20 cellular contexts compared by ENCODE assay signal in the genomic region with DNA sequence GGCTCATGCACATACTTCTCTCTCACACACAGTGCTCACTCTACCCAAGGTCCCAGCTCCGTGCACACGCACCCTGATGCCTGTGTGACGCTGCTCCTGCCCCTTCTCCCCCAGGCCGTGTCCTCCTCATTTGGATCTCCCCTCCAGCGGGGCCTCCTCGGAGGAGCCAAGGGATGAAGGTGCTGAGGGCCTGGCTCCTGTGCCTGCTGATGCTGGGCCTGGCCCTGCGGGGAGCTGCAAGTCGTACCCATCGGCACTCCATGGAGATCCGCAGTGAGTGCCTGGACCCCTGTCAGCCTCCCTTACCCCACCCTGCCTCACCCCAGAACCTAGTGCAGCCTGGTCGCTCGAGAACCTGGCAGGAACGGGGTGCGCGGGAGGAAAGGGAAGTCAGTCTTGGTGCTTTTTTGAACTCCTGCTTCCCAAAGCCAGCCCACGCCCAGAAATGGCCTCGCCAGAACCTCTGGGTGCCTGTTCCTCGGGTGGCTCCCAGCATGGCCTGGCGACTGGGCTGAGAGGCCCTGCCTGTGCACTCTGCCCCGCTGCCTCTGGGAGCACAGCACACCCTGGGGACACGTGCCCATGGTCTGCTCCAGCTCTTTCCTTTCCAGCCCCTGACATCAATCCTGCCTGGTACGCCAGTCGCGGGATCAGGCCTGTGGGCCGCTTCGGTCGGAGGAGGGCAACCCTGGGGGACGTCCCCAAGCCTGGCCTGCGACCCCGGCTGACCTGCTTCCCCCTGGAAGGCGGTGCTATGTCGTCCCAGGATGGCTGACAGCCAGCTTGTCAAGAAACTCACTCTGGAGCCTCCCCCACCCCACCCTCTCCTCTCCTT. TPM values are rescaled to one million over a fixed set of nuclear protein-coding genes. Genes with fewer than 3 reads are reported as not detected.
A peak's percentile ranks its signal among the peaks of the same experiment; 100 is the strongest.
DNase-seq lines count a peak whose midpoint lies in the region; ATAC-seq, FAIRE-seq and TF ChIP-seq lines count a peak whose summit lies in the region.
"Had no signal": no experiment of that assay in that cellular context is flagged by ENCODE, and none has a peak within 500 bp of the region (broad histone marks: within the 10 kb centered on the region; RNA-seq: fewer than 3 reads in every experiment).

A gene with protein sequence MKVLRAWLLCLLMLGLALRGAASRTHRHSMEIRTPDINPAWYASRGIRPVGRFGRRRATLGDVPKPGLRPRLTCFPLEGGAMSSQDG (plus strand): TSS at position 174 of the 835 bp plus-strand sequence. CDS start 0 bp downstream, at position 174.

- DNase-seq in MV-4-11 (lab: John Stamatoyannopoulos, UW) (peak; percentile 9), kidney (peak; percentile 66), ovary (peak in 3 of 5 donors; percentile 18 to 32 (median 25)), brain microvascular endothelial cell (no peak), NCI-H1417 treated with DMSO at 0.1 percent for 48 hours (lab: John Stamatoyannopoulos, UW) (no peak)
- DNase-seq: GDM1, Karpas-422, MG63, NCI-H1105, NCI-H1694 treated with DMSO at 0.1 percent for 48 hours, NCI-H2107, NCI-H2227 treated with DMSO at 0.1 percent for 48 hours, NCI-H524 treated with DMSO at 0.1 percent for 48 hours had no signal

- H3K4me1 ChIP-seq in BLaER1 (peaks cover 19% of the 10 kb centered on the region), kidney (ENCODE audit: control insufficient read depth in 1 of 2, insufficient read depth in 1 of 2, low read depth in 1 of 2, low read length in 2 of 2) (no peaks in the 10 kb centered on the region), ovary (ENCODE audit: insufficient read depth) (peaks cover under 1% of the 10 kb centered on the region)
- H3K4me1 ChIP-seq: Peyer's patch had no signal

- TF ChIP-seq POLR2A in ovary (IDR thresholded peaks at IDR 0.05), result no peak

- H3K27me3 Mint-ChIP-seq in activated T-helper 17 cell treated with anti-CD3 and anti-CD28 coated beads, Interleukin-2, amount 50 U/mL, for 72 hours, result no peaks in the 10 kb centered on the region

- H3K27me3 ChIP-seq in BLaER1 (no peaks in the 10 kb centered on the region), ovary (no peaks in the 10 kb centered on the region), brain microvascular endothelial cell (replicated peaks) (no peaks in the 10 kb centered on the region)
- H3K27me3 ChIP-seq: MG63, Peyer's patch had no signal

- TF ChIP-seq CTCF in kidney (IDR thresholded peaks at IDR 0.05; ENCODE audit: borderline replicate concordance, extremely low read depth, insufficient read depth) (no peak), ovary (IDR thresholded peaks at IDR 0.05) (no peak), brain microvascular endothelial cell (IDR thresholded peaks at IDR 0.05; ENCODE audit: low read depth, low read length, missing control alignments) (no peak)

- intact Hi-C loops in kidney (cut with DNase I), result no loop called here
- intact Hi-C loops in ovary (cut with DNase I), result no loop called here

- H3K36me3 ChIP-seq in BLaER1 (no peaks in the 10 kb centered on the region), kidney (ENCODE audit: control insufficient read depth in 1 of 2, insufficient read depth in 2 of 2, low read length in 2 of 2) (no peaks in the 10 kb centered on the region), ovary (no peaks in the 10 kb centered on the region), brain microvascular endothelial cell (replicated peaks) (no peaks in the 10 kb centered on the region)
- H3K36me3 ChIP-seq: MG63, Peyer's patch had no signal

- no peaks in the 10 kb centered on the region for H4K20me1 ChIP-seq in BLaER1

- in situ Hi-C loops in brain microvascular endothelial cell (cut with HindIII; ENCODE audit: low pct_ligation_motif_present, low sequenced_read_pairs), result no loop called here

- H3K4me3 ChIP-seq in BLaER1 (no peak within 1 kb of the TSS), kidney (ENCODE audit: low read length in 2 of 2) (no peak within 1 kb of the TSS), ovary (no peak within 1 kb of the TSS), brain microvascular endothelial cell (ENCODE audit: low read depth, low read length) (no peak within 1 kb of the TSS)
- H3K4me3 ChIP-seq: GM12878, MG63, Peyer's patch had no signal

- no peaks in the 10 kb centered on the region for H3K4me1 Mint-ChIP-seq in activated T-helper 17 cell treated with anti-CD3 and anti-CD28 coated beads, Interleukin-2, amount 50 U/mL, for 72 hours

- H3K9ac ChIP-seq in BLaER1 (no peak within 1 kb of the TSS), kidney (ENCODE audit: low read length in 2 of 2) (no peak within 1 kb of the TSS)

- H3K36me3 Mint-ChIP-seq in activated T-helper 17 cell treated with anti-CD3 and anti-CD28 coated beads, Interleukin-2, amount 50 U/mL, for 72 hours (ENCODE audit: low read depth), result no peaks in the 10 kb centered on the region

- no peak for TF ChIP-seq EP300 in ovary (IDR thresholded peaks at IDR 0.05)

- H3K9me3 ChIP-seq in BLaER1, result no peaks in the 10 kb centered on the region
- H3K9me3 ChIP-seq in kidney (ENCODE audit: control insufficient read depth in 1 of 2, low read length in 2 of 2), result no peaks in the 10 kb centered on the region
- no peaks in the 10 kb centered on the region for H3K9me3 ChIP-seq in ovary
- H3K9me3 ChIP-seq: MG63, Peyer's patch had no signal

- H3K9me3 Mint-ChIP-seq in activated T-helper 17 cell treated with anti-CD3 and anti-CD28 coated beads, Interleukin-2, amount 50 U/mL, for 72 hours, result no peaks in the 10 kb centered on the region

- H3K4me3 Mint-ChIP-seq in activated T-helper 17 cell treated with anti-CD3 and anti-CD28 coated beads, Interleukin-2, amount 50 U/mL, for 72 hours, result no peak within 1 kb of the TSS

- H3K27ac Mint-ChIP-seq in activated T-helper 17 cell treated with anti-CD3 and anti-CD28 coated beads, Interleukin-2, amount 50 U/mL, for 72 hours, result no peak within 1 kb of the TSS

- no peak for ATAC-seq in activated T-helper 17 cell treated with anti-CD3 and anti-CD28 coated beads, Interleukin-2, amount 50 U/mL, for 72 hours (replicated peaks)
- ATAC-seq: GM12878 had no signal

- no peak for FAIRE-seq in kidney (lab: Jason Lieb, UNC)
- FAIRE-seq: A204.1, H54 had no signal

- 76 to 80% (median 77%) methylated on average over 31 to 32 of the region's 32 CpGs for WGBS in ovary, 3 donors

- H3K4me2 ChIP-seq in BLaER1, result peak within 1 kb of the TSS; percentile 39

- H3K27ac ChIP-seq in BLaER1, result peak within 1 kb of the TSS; percentile 2; the same call in 1 of the 2 replicates
- H3K27ac ChIP-seq in kidney (ENCODE audit: low read depth in 2 of 2, low read length in 2 of 2), result no peak within 1 kb of the TSS
- H3K27ac ChIP-seq in ovary, result no peak within 1 kb of the TSS
- no peak within 1 kb of the TSS for H3K27ac ChIP-seq in brain microvascular endothelial cell
- H3K27ac ChIP-seq: C4-2B, Peyer's patch had no signal

RNA-seq across cellular contexts. Expression of the gene that starts here (rescaled TPM):
- total RNA-seq in kidney, result not detected
- polyA plus RNA-seq in kidney (ENCODE audit: insufficient read depth, low read depth, low replicate concordance), result not detected
- not detected for total RNA-seq in ovary
- polyA plus RNA-seq in ovary, result not detected
- total RNA-seq in activated T-helper 17 cell treated with anti-CD3 and anti-CD28 coated beads, Interleukin-2, amount 50 U/mL, for 72 hours, result not detected
- total RNA-seq: GM12878, Peyer's patch had no signal
- polyA plus RNA-seq: GM12878 had no signal

Comparison
In these comparisons a context has a peak if more than half of its experiments do, and no peak if none do; other contexts are left out.
1. Peak in DNase-seq in kidney; RNA of the gene not detected or under 1 TPM.
2. Peak in DNase-seq in ovary; RNA of the gene not detected or under 1 TPM.